13 cellular contexts compared by ENCODE assay signal in the genomic region with DNA sequence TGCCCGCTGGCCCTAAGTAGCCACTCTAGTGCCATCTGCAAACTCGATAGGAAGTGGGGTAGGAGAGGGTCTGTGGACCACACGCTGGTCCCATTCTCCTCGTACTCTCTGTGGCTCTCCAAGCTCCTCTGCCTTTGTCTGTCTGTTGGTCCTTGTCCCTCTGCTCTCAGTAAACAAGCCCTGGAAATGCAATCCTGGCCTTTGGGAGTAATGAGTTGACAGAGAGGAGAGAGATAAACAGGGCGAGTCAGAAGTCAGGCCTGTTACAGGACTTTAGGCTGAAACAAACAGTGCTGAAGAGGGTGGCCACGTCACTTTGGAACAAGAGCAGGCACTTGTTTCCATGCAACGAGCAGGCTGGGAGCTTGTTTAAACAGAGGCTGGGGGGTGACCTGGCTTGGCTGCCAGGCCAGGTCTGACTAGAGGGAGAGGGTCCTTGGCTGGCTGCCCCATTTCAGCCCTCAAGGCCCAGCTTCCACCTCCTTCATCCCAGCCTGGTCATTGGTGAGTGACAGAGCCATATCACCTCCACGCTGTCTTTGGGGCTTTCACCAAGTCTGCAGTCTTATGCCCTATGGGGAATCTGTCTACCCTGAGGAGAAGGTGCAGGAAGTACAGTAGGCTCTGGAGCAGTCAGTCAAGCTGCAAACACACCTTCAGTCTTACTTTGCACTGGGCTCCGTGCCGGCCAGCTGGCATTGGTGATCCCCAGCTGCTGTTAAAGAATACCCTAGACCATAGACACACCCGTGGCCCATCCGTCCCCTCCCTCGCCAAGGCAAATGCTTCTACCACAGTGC. TPM values are rescaled to one million over a fixed set of nuclear protein-coding genes. Genes with fewer than 3 reads are reported as not detected.
DNase-seq lines count a peak whose midpoint lies in the region; ATAC-seq lines count a peak whose summit lies in the region.
"Had no signal": no experiment of that assay in that cellular context is flagged by ENCODE, and none has a peak within 500 bp of the region (broad histone marks: within the 10 kb centered on the region; RNA-seq: fewer than 3 reads in every experiment).

No MANE protein-coding gene starts in this region.

- intact Hi-C loops in Right ventricle myocardium inferior (cut with DNase I), result no loop called here
- intact Hi-C loops in cardiac septum (cut with DNase I), result no loop called here

- H3K9me3 ChIP-seq in ectodermal cell (ENCODE audit: control insufficient read depth, low read length) (no peaks in the 10 kb centered on the region), mesodermal cell (ENCODE audit: control insufficient read depth, low read length) (no peaks in the 10 kb centered on the region)
- H3K9me3 ChIP-seq: suprapubic skin had no signal

- ATAC-seq in Right ventricle myocardium inferior, result peak; percentile 72
- ATAC-seq in HG03432 (IDR thresholded peaks at IDR 0.05; ENCODE audit: unreplicated experiment), result no peak

- H3K36me3 ChIP-seq in ectodermal cell (ENCODE audit: control insufficient read depth, insufficient read depth, low read length), result peaks cover 13% of the 10 kb centered on the region
- H3K36me3 ChIP-seq in mesodermal cell (ENCODE audit: control insufficient read depth, insufficient read depth, low read length), result peaks cover 40% of the 10 kb centered on the region

- H3K4me3 ChIP-seq in ectodermal cell (ENCODE audit: insufficient read depth, low read depth, low read length), result peak overlapping the region; percentile 12
- no peak overlapping the region for H3K4me3 ChIP-seq in mesodermal cell (ENCODE audit: extremely low read depth, insufficient read depth, low read length, poor library complexity, severe bottlenecking)
- H3K4me3 ChIP-seq: suprapubic skin had no signal

- peak overlapping the region; percentile 96 for H3K27ac ChIP-seq in ectodermal cell (ENCODE audit: insufficient read depth, low read depth, low read length, poor library complexity, severe bottlenecking)
- peak overlapping the region; percentile 48 for H3K27ac ChIP-seq in mesodermal cell (ENCODE audit: low read depth, low read length, severe bottlenecking)
- H3K27ac ChIP-seq: suprapubic skin had no signal

- DNase-seq in Right ventricle myocardium inferior (ENCODE audit: missing footprints), result no peak
- DNase-seq in cardiac septum (ENCODE audit: low spot score), result no peak
- no peak for DNase-seq in kidney tubule cell (ENCODE audit: low spot score)
- DNase-seq in pons (ENCODE audit: low spot score), result no peak
- DNase-seq in mesenteric fat pad (ENCODE audit: low spot score), result no peak
- DNase-seq: aorta; NCI-H524; stimulated activated CD4-positive, alpha-beta T cell treated with anti-CD3 and anti-CD28 coated beads, Interleukin-2, amount 100 ng/mL, for 24 hours; T-helper 1 cell had no signal

- H3K27me3 ChIP-seq in ectodermal cell (ENCODE audit: control insufficient read depth, insufficient read depth, low read length, poor library complexity, severe bottlenecking), result no peaks in the 10 kb centered on the region
- H3K27me3 ChIP-seq: suprapubic skin had no signal

- H3K4me1 ChIP-seq in ectodermal cell (ENCODE audit: control insufficient read depth, insufficient read depth, low read length), result peaks cover 65% of the 10 kb centered on the region
- H3K4me1 ChIP-seq in mesodermal cell (ENCODE audit: control insufficient read depth, insufficient read depth, low read length, poor library complexity, severe bottlenecking), result peaks cover 50% of the 10 kb centered on the region

- 65 to 68% methylated on average over 13 of the region's 13 CpGs for WGBS in ectodermal cell, 2 experiments
- WGBS in mesodermal cell (ENCODE audit: insufficient coverage in 2 of 2), 2 experiments, result 73 to 79% methylated on average over 11 to 12 of the region's 13 CpGs

RNA-seq across cellular contexts. Expression of gene FOXP4, which starts 22.6 kb away (rescaled TPM):
- total RNA-seq in Right ventricle myocardium inferior (13.9 TPM), cardiac septum (20.3 TPM), mesenteric fat pad (21.4 TPM)
- 41.3 TPM for polyA plus RNA-seq in ectodermal cell (2013, experiment 1 of 4)
- polyA plus RNA-seq in ectodermal cell (2013, experiment 2 of 4), result 38.5 TPM
- 34.5 TPM for polyA plus RNA-seq in ectodermal cell (2013, experiment 3 of 4)
- polyA plus RNA-seq in ectodermal cell (2013, experiment 4 of 4), result 37.6 TPM
- 26.7 TPM for polyA plus RNA-seq in mesodermal cell (2013, experiment 1 of 2)
- 25.3 TPM for polyA plus RNA-seq in mesodermal cell (2013, experiment 2 of 2)
